ENCODE assay signal across 19 cellular contexts in genomic region chr12:49518914-49519573, GRCh38. TPM values are rescaled to one million over a fixed set of nuclear protein-coding genes. Genes with fewer than 3 reads are reported as not detected.
DNase-seq lines count a peak whose midpoint lies in the region; ATAC-seq, FAIRE-seq and TF ChIP-seq lines count a peak whose summit lies in the region.
"Had no signal": no experiment of that assay in that cellular context is flagged by ENCODE, and none has a peak within 500 bp of the region (broad histone marks: within the 10 kb centered on the region; RNA-seq: fewer than 3 reads in every experiment).

No MANE protein-coding gene starts in this region.

- no peak for TF ChIP-seq EP300 in K562 (IDR thresholded peaks at IDR 0.05; ENCODE audit: low read length)

- H3K27ac ChIP-seq in K562 (ENCODE audit: extremely low read depth, low read depth, low read length), result no peak overlapping the region
- H3K27ac ChIP-seq: C4-2B, KMS-11, prostate gland had no signal

- POLR2A ChIA-PET in K562 (lab: Yijun Ruan, JAX) (no interaction called here), T-cell (lab: Charles Lee) (no interaction called here)

- H3K36me3 ChIP-seq in K562 (ENCODE audit: control insufficient read depth, insufficient read depth, low read length), result peaks cover 9% of the 10 kb centered on the region; the same call in 2 of the 3 replicates
- H3K36me3 ChIP-seq: prostate gland had no signal

- no peaks in the 10 kb centered on the region for H3K9me3 ChIP-seq in K562 (replicated peaks; ENCODE audit: control insufficient read depth, insufficient read depth, low read depth, low read length)
- H3K9me3 ChIP-seq: prostate gland had no signal

- H3K9me1 ChIP-seq in K562 (ENCODE audit: control insufficient read depth, insufficient read depth, low read length), result no peaks in the 10 kb centered on the region

- H2AFZ ChIP-seq in K562 (ENCODE audit: low read depth, low read length), result no peak overlapping the region

- TF ChIP-seq CTCF in K562 (IDR thresholded peaks at IDR 0.05 in 2 of 3, conservative IDR thresholded peaks at IDR 0.05 in 1 of 3; ENCODE audit: insufficient read depth in 2 of 3, low read depth in 1 of 3, low read length in 3 of 3), result no peak

- CTCF ChIA-PET in K562 (lab: Yijun Ruan, JAX; ENCODE audit: low intra/inter-chr PET ratio), result interaction anchor here (1.1 kb wide), 1 partner anchor 61 kb away, joined by 3 read pairs; no protein-coding TSS in a partner anchor
- CTCF ChIA-PET in T-cell (lab: Charles Lee), result interaction anchor here (0.6 to 3.3 kb wide), 5 partner anchors 161 to 235 kb away, joined by 3 to 19 read pairs (median 3); no protein-coding TSS in a partner anchor

- intact Hi-C loops in K562 (cut with micrococcal nuclease), result no loop called here

- no peak for ATAC-seq in K562
- no peak for ATAC-seq in T-cell (replicated peaks in 1 of 4)
- ATAC-seq in GM21381 (IDR thresholded peaks at IDR 0.05; ENCODE audit: unreplicated experiment), result no peak

- no peaks in the 10 kb centered on the region for H4K20me1 ChIP-seq in K562 (replicated peaks; ENCODE audit: control insufficient read depth, insufficient read depth, low read length)

- in situ Hi-C loops in K562 (cut with MboI), result loop anchor here (5.0 kb wide), 1 partner anchor 157 kb away; no protein-coding TSS in a partner anchor

- H3K4me1 ChIP-seq in K562 (replicated peaks in 1 of 2; ENCODE audit: control insufficient read depth in 2 of 2, insufficient read depth in 2 of 2, low read length in 2 of 2), result no peaks in the 10 kb centered on the region
- H3K4me1 ChIP-seq: prostate gland had no signal

- H3K4me3 ChIP-seq in K562, result no peak overlapping the region
- H3K4me3 ChIP-seq: prostate gland had no signal

- H3K4me3 Mint-ChIP-seq in T-cell, result no peak overlapping the region
- H3K4me3 Mint-ChIP-seq: brain had no signal

- peaks cover 9% of the 10 kb centered on the region for H3K36me3 Mint-ChIP-seq in T-cell

- H3K27ac Mint-ChIP-seq in T-cell, result no peak overlapping the region
- H3K27ac Mint-ChIP-seq: activated T-helper 2 cell treated with anti-CD3 and anti-CD28 coated beads, Interferon-gamma antibody, Interleukin-2, Interleukin-4, amounts not matched to agents 10 μg/mL and 5 μg/mL and 100 μg/mL, durations not matched to agents 14 hours and 24 hours and 36 hours had no signal

- TF ChIP-seq RAD21 in K562 (CRISPR knock-in tag; conservative IDR thresholded peaks at IDR 0.05 in 1 of 2, IDR thresholded peaks at IDR 0.05 in 1 of 2), result no peak

- no TSS peak for BruUV-seq in K562 (replicated peaks; lab: Mats Ljungman, UMichigan)

- no peak overlapping the region for H3K9ac ChIP-seq in K562 (ENCODE audit: insufficient read depth in 1 of 2, low read depth in 2 of 2, low read length in 2 of 2)
- H3K9ac ChIP-seq: KMS-11 had no signal

- H3K4me1 Mint-ChIP-seq in T-cell, result no peaks in the 10 kb centered on the region
- H3K4me1 Mint-ChIP-seq: brain had no signal

- H3K9me3 Mint-ChIP-seq in T-cell, result no peaks in the 10 kb centered on the region
- H3K9me3 Mint-ChIP-seq: activated T-helper 2 cell treated with anti-CD3 and anti-CD28 coated beads, Interferon-gamma antibody, Interleukin-2, Interleukin-4, amounts not matched to agents 10 μg/mL and 5 μg/mL and 100 μg/mL, durations not matched to agents 14 hours and 24 hours and 36 hours; brain had no signal

- no peaks in the 10 kb centered on the region for H3K27me3 ChIP-seq in K562 (ENCODE audit: control insufficient read depth in 2 of 2, insufficient read depth in 2 of 2, low read length in 2 of 2)

- peak; percentile 58 for FAIRE-seq in K562 (lab: Jason Lieb, UNC)

- no peaks in the 10 kb centered on the region for H3K27me3 Mint-ChIP-seq in T-cell
- H3K27me3 Mint-ChIP-seq: brain had no signal

- no peaks in the 10 kb centered on the region for H3K79me2 ChIP-seq in K562 (ENCODE audit: control insufficient read depth, insufficient read depth, low read length)

- H3K4me2 ChIP-seq in K562 (ENCODE audit: insufficient read depth, low read length), result no peak overlapping the region
- H3K4me2 ChIP-seq: KMS-11 had no signal

- no peak for TF ChIP-seq POLR2A in K562 (conservative IDR thresholded peaks at IDR 0.05)

- DNase-seq in CD1c-positive myeloid dendritic cell (ENCODE audit: extremely low spot score) (peak; percentile 9), HT1080 (ENCODE audit: low read depth) (peak; percentile 53), K562 (ENCODE audit: extremely low read depth in 1 of 4, low spot score in 3 of 4) (peak in 1 of 4 experiments; percentile 28), lung microvascular endothelial cell (ENCODE audit: low read depth in 2 of 2) (peak; percentile 53 to 74), GF-D8 (lab: John Stamatoyannopoulos, UW) (no peak), T1000 (lab: John Stamatoyannopoulos, UW) (no peak), T-cell (no peak)
- DNase-seq: activated CD4-positive, alpha-beta T cell treated with anti-CD3 and anti-CD28 coated beads, Interleukin-2, amount 50 U/mL, for 4 hours; effector CD4-positive, alpha-beta T cell; NCI-H146; RPMI8226; stimulated activated CD4-positive, alpha-beta T cell treated with anti-CD3 and anti-CD28 coated beads, Interleukin-2, amount 100 ng/mL, for 24 hours had no signal

- whole genome bisulfite sequencing in K562 (ENCODE audit: insufficient coverage, low coverage, missing lambda C conversion rate), result 54% methylated on average over 2 of the region's 2 CpGs

TF ChIP-seq in K562, 482 proteins besides CTCF, POLR2A, EP300 and RAD21 (continues in another document):
- peak; percentile 4 for TF ChIP-seq MEIS2 (IDR thresholded peaks at IDR 0.05; ENCODE audit: partially characterized antibody)
- TF ChIP-seq ATF3 (IDR thresholded peaks at IDR 0.05), result peak; percentile 58
- no peak for TF ChIP-seq ATF3 (CRISPR knock-in tag; conservative IDR thresholded peaks at IDR 0.05)
- TF ChIP-seq NFIC (IDR thresholded peaks at IDR 0.05), result peak; percentile 42
- no peak for TF ChIP-seq RB1 (IDR thresholded peaks at IDR 0.05; ENCODE audit: low read depth)
- no peak for TF ChIP-seq TCF7 (IDR thresholded peaks at IDR 0.05; ENCODE audit: borderline replicate concordance)
- peak; percentile 62; the same call in 1 of the 2 replicates for TF ChIP-seq FOSL1 (tag; conservative IDR thresholded peaks at IDR 0.05)
- no peak for TF ChIP-seq FOS (IDR thresholded peaks at IDR 0.05; ENCODE audit: extremely low read depth, insufficient read length)

RNA-seq across cellular contexts. Expression of gene KCNH3, which starts 19.8 kb away (rescaled TPM):
- 4.7 and 5.2 TPM in 2 replicates for total RNA-seq in HT1080 (2014; rRNA removed; shearing (Covaris generic))
- polyA plus RNA-seq in HT1080 (2015; cell fraction: cytosol; rRNA removed), result 4.5 and 4.8 TPM in 2 replicates
- 6.8 and 7.4 TPM in 2 replicates for polyA plus RNA-seq in HT1080 (2015; cell fraction: nucleus; rRNA removed)
- total RNA-seq in K562 (2011; cell fraction: chromatin; rRNA removed; ENCODE audit: low replicate concordance), result not detected in 2 replicates
- 0.17 TPM in 1 of 2 replicates, not detected in the other for total RNA-seq in K562 (2011; cell fraction: nucleolus; rRNA removed)
- not detected in 2 replicates for total RNA-seq in K562 (2011; cell fraction: nucleoplasm; rRNA removed)
- total RNA-seq in K562 (2014; rRNA removed) (0.08 TPM in 1 of 2 replicates, not detected in the other), K562 (2014; rRNA removed; fragmentation: Illumina TruSeq; extraction: Trizol) (not detected in 2 replicates), K562 (2015; rRNA removed; fragmentation: Illumina TruSeq; extraction: Trizol) (not detected in 2 replicates), K562 (2021) (0.09 and 0.29 TPM in 2 replicates), lung microvascular endothelial cell (under 0.01 TPM in 1 of 2 replicates, not detected in the other), T-cell (1 to 10 TPM; 3.4 to 8.0 (median 5.5) TPM)
- polyA plus RNA-seq in K562 (2011; rRNA removed) (0.01 and 0.04 TPM in 2 replicates), K562 (2014; fragmentation: Illumina TruSeq; extraction: Trizol) (not detected in 2 replicates), K562 (2014; fragmentation: Nextera tagmentation; extraction: Ambion mirVana) (not detected), K562 (2014; rRNA removed) (0.09 TPM in 1 of 2 replicates, not detected in the other)
- 0.01 and 0.12 TPM in 2 replicates for polyA plus RNA-seq in K562 (2011; cell fraction: cytosol; rRNA removed)
- 0.10 and 0.28 TPM in 2 replicates for polyA plus RNA-seq in K562 (2011; cell fraction: nucleus; rRNA removed)
- polyA plus RNA-seq in K562 (2012), result 0.04 and 0.05 TPM in 2 replicates
- not detected in 2 replicates for polyA minus RNA-seq in K562 (2011; rRNA and poly(A)+ RNA removed)
- polyA minus RNA-seq in K562 (2011; cell fraction: cytosol; rRNA and poly(A)+ RNA removed), result not detected in 2 replicates
- polyA minus RNA-seq in K562 (2011; cell fraction: nucleus; rRNA and poly(A)+ RNA removed), result under 0.01 TPM in 1 of 2 replicates, not detected in the other
- total RNA-seq: glomerular endothelial cell had no signal

RNA-seq across cellular contexts. Expression of gene MCRS1, which starts 48.9 kb away (rescaled TPM):
- 99.1 and 106 TPM in 2 replicates for total RNA-seq in HT1080 (2014; rRNA removed; shearing (Covaris generic))
- polyA plus RNA-seq in HT1080 (2015; cell fraction: cytosol; rRNA removed), result 75.3 and 78.0 TPM in 2 replicates
- polyA plus RNA-seq in HT1080 (2015; cell fraction: nucleus; rRNA removed), result 98.2 and 105 TPM in 2 replicates
- total RNA-seq in K562 (2011; cell fraction: chromatin; rRNA removed; ENCODE audit: low replicate concordance), result 48.3 and 157 TPM in 2 replicates
- 116 and 118 TPM in 2 replicates for total RNA-seq in K562 (2011; cell fraction: nucleolus; rRNA removed)
- total RNA-seq in K562 (2011; cell fraction: nucleoplasm; rRNA removed), result 68.6 and 79.4 TPM in 2 replicates
- total RNA-seq in K562 (2014; rRNA removed) (69.2 and 95.6 TPM in 2 replicates), K562 (2014; rRNA removed; fragmentation: Illumina TruSeq; extraction: Trizol) (36.4 and 50.0 TPM in 2 replicates), K562 (2015; rRNA removed; fragmentation: Illumina TruSeq; extraction: Trizol) (71.7 and 73.2 TPM in 2 replicates), K562 (2021) (88.0 and 94.5 TPM in 2 replicates), lung microvascular endothelial cell (42.9 and 44.2 TPM in 2 replicates), T-cell (10 to 100 TPM; 66.1 to 89.0 (median 85.7) TPM)
- polyA plus RNA-seq in K562 (2011; rRNA removed) (70.1 and 89.9 TPM in 2 replicates), K562 (2014; fragmentation: Illumina TruSeq; extraction: Trizol) (74.2 and 74.9 TPM in 2 replicates), K562 (2014; fragmentation: Nextera tagmentation; extraction: Ambion mirVana) (10 to 100 TPM; 60.8 to 98.6 TPM), K562 (2014; rRNA removed) (99.9 and 100 TPM in 2 replicates)
- polyA plus RNA-seq in K562 (2011; cell fraction: cytosol; rRNA removed), result 99.8 and 157 TPM in 2 replicates
- polyA plus RNA-seq in K562 (2011; cell fraction: nucleus; rRNA removed), result 247 and 284 TPM in 2 replicates
- polyA plus RNA-seq in K562 (2012), result 64.6 and 86.3 TPM in 2 replicates
- 37.7 and 53.3 TPM in 2 replicates for polyA minus RNA-seq in K562 (2011; rRNA and poly(A)+ RNA removed)
- polyA minus RNA-seq in K562 (2011; cell fraction: cytosol; rRNA and poly(A)+ RNA removed), result 40.4 and 44.8 TPM in 2 replicates
- 35.4 and 43.9 TPM in 2 replicates for polyA minus RNA-seq in K562 (2011; cell fraction: nucleus; rRNA and poly(A)+ RNA removed)

Comparison
In these comparisons a context has a peak if more than half of its experiments do, and no peak if none do; other contexts are left out.
1. DNase-seq: peak in CD1c-positive myeloid dendritic cell (single experiment), HT1080 (single experiment) and lung microvascular endothelial cell (2 of 2); none in GF-D8 (single experiment), T1000 (single experiment) and T-cell (0 of 34).